ENCODE assay signal across 18 cellular contexts in genomic region chr11:7537260-7537659, GRCh38. TPM values are rescaled to one million over a fixed set of nuclear protein-coding genes. Genes with fewer than 3 reads are reported as not detected.
"Had no signal": no experiment of that assay in that cellular context is flagged by ENCODE, and none has a peak within 500 bp of the region (broad histone marks: within the 10 kb centered on the region; RNA-seq: fewer than 3 reads in every experiment).

No MANE protein-coding gene starts in this region.

- H3K27ac ChIP-seq: ascending aorta, epithelial cell of prostate, lower lobe of right lung, neural progenitor cell, ovary, transverse colon had no signal

- H3K36me3 ChIP-seq: ascending aorta, breast epithelium, heart left ventricle, lower lobe of right lung, neural progenitor cell, ovary, transverse colon, vagina had no signal

- DNase-seq: activated B cell treated with CpG ODN at 0.5 μM for 24 hours; activated CD4-positive, alpha-beta T cell treated with anti-CD3 and anti-CD28 coated beads, Interleukin-2, amount 10 ng/mL, durations not matched to agents 24 days and 14 days; activated CD8-positive, alpha-beta memory T cell treated with anti-CD3 and anti-CD28 coated beads, Interleukin-2, amount 50 U/mL, for 48 hours; cerebellar nuclear complex; effector memory CD4-positive, alpha-beta T cell; foreskin melanocyte; lower lobe of right lung; ovary; transverse colon had no signal

- H3K4me3 Mint-ChIP-seq: activated B cell treated with CpG ODN at 0.5 μM for 24 hours; activated CD4-positive, alpha-beta T cell treated with anti-CD3 and anti-CD28 coated beads, Interleukin-2, amount 10 ng/mL, durations not matched to agents 24 days and 14 days; mesothelial cell of epicardium; neural progenitor cell had no signal

- H3K27me3 Mint-ChIP-seq: activated B cell treated with CpG ODN at 0.5 μM for 24 hours had no signal

- ATAC-seq: lower lobe of right lung had no signal

- H3K27ac Mint-ChIP-seq: activated B cell treated with CpG ODN at 0.5 μM for 24 hours; activated CD4-positive, alpha-beta T cell treated with anti-CD3 and anti-CD28 coated beads, Interleukin-2, amount 10 ng/mL, durations not matched to agents 24 days and 14 days; mesothelial cell of epicardium; neural progenitor cell had no signal

- H3K9me3 ChIP-seq: ascending aorta, breast epithelium, heart left ventricle, lower lobe of right lung, ovary, transverse colon, vagina had no signal

- H3K4me3 ChIP-seq: ascending aorta, breast epithelium, heart left ventricle, lower lobe of right lung, neural progenitor cell, ovary, transverse colon had no signal

- H3K36me3 Mint-ChIP-seq: mesothelial cell of epicardium, neural progenitor cell had no signal

- H3K4me1 ChIP-seq: ascending aorta, breast epithelium had no signal

- H3K27me3 ChIP-seq: ascending aorta, breast epithelium, heart left ventricle, neural progenitor cell, ovary, transverse colon, vagina had no signal

- H3K9me3 Mint-ChIP-seq: activated B cell treated with CpG ODN at 0.5 μM for 24 hours; activated CD4-positive, alpha-beta T cell treated with anti-CD3 and anti-CD28 coated beads, Interleukin-2, amount 10 ng/mL, durations not matched to agents 24 days and 14 days; mesothelial cell of epicardium; neural progenitor cell had no signal

RNA-seq across cellular contexts. Expression of gene OLFML1, which starts 52.0 kb away (rescaled TPM):
- total RNA-seq: activated B cell treated with CpG ODN at 0.5 μM for 24 hours; activated CD4-positive, alpha-beta T cell treated with anti-CD3 and anti-CD28 coated beads, Interleukin-2, amount 10 ng/mL, durations not matched to agents 24 days and 14 days; myocyte; T-helper 2 cell treated with Interferon-gamma antibody and Interleukin-4, amounts not matched to agents 100 ng/mL and 5 ng/mL, for 36 hours had no signal
